In genomic region chr3:97821810-97822775, GRCh38 we compare ENCODE assay signal across 1 cellular context.
TF ChIP-seq lines count a peak whose summit lies in the region.

TSS of gene CRYBG3 (plus strand) at chr3:97822011. CDS start at chr3:97822207, 196 bp downstream.

TF ChIP-seq in HEK293, 187 proteins besides CTCF, POLR2A, EP300 and RAD21 (continued from another document and continues in another):
- TF ChIP-seq ZNF513 (tag by site-specific recombination; IDR thresholded peaks at IDR 0.05) (peak; percentile 68), ZNF426 (tag by site-specific recombination; IDR thresholded peaks at IDR 0.05) (no peak), ZNF645 (tag by site-specific recombination; IDR thresholded peaks at IDR 0.05) (no peak), SETDB1 (IDR thresholded peaks at IDR 0.05; ENCODE audit: insufficient read length, low read length) (no peak), SP7 (tag by site-specific recombination; IDR thresholded peaks at IDR 0.05) (no peak), GLI4 (tag by site-specific recombination; IDR thresholded peaks at IDR 0.05) (no peak), ZNF433 (tag by site-specific recombination; IDR thresholded peaks at IDR 0.05; ENCODE audit: low read depth) (no peak), ZNF132 (tag by site-specific recombination; IDR thresholded peaks at IDR 0.05; ENCODE audit: borderline replicate concordance) (no peak), ZBTB44 (tag by site-specific recombination; IDR thresholded peaks at IDR 0.05) (no peak), ZNF266 (tag by site-specific recombination; IDR thresholded peaks at IDR 0.05; ENCODE audit: low read depth) (no peak), KLF16 (tag by site-specific recombination; IDR thresholded peaks at IDR 0.05) (no peak), ZNF585B (tag by site-specific recombination; IDR thresholded peaks at IDR 0.05) (no peak), ZNF221 (tag by site-specific recombination; IDR thresholded peaks at IDR 0.05; ENCODE audit: borderline replicate concordance) (no peak), ZNF529 (tag by site-specific recombination; IDR thresholded peaks at IDR 0.05; ENCODE audit: insufficient replicate concordance) (no peak), HIC1 (tag by site-specific recombination; IDR thresholded peaks at IDR 0.05) (no peak), ZNF354C (tag by site-specific recombination; IDR thresholded peaks at IDR 0.05; ENCODE audit: borderline replicate concordance, low read depth) (no peak), GLI2 (tag by site-specific recombination; IDR thresholded peaks at IDR 0.05; ENCODE audit: borderline replicate concordance, low read depth) (no peak), ZNF658 (tag by site-specific recombination; IDR thresholded peaks at IDR 0.05) (no peak), OSR2 (tag by site-specific recombination; IDR thresholded peaks at IDR 0.05) (no peak), GLIS1 (tag by site-specific recombination; IDR thresholded peaks at IDR 0.05) (no peak), INSM2 (tag by site-specific recombination; IDR thresholded peaks at IDR 0.05) (no peak), ZNF114 (tag by site-specific recombination; IDR thresholded peaks at IDR 0.05) (no peak), ZNF792 (tag by site-specific recombination; IDR thresholded peaks at IDR 0.05) (no peak), ZNF843 (tag by site-specific recombination; IDR thresholded peaks at IDR 0.05) (no peak), ZNF561 (tag by site-specific recombination; IDR thresholded peaks at IDR 0.05; ENCODE audit: borderline replicate concordance) (peak; percentile 39; the same call in 1 of the 2 replicates), REPIN1 (tag by site-specific recombination; IDR thresholded peaks at IDR 0.05; ENCODE audit: low read depth) (no peak), ZNF423 (tag by site-specific recombination; IDR thresholded peaks at IDR 0.05) (no peak), PBX3 (CRISPR knock-in tag; IDR thresholded peaks at IDR 0.05) (peak; percentile 73; the same call in 1 of the 2 replicates), ZNF404 (tag by site-specific recombination; IDR thresholded peaks at IDR 0.05) (no peak), ZNF544 (tag by site-specific recombination; IDR thresholded peaks at IDR 0.05) (no peak), ZBTB8A (tag by site-specific recombination; IDR thresholded peaks at IDR 0.05) (peak; percentile 99; the same call in 1 of the 2 replicates), ZNF677 (tag by site-specific recombination; IDR thresholded peaks at IDR 0.05) (no peak), YY1 (tag by site-specific recombination; IDR thresholded peaks at IDR 0.05) (no peak), SP2 (tag by site-specific recombination; IDR thresholded peaks at IDR 0.05) (peak; percentile 42), ZNF560 (tag by site-specific recombination; IDR thresholded peaks at IDR 0.05; ENCODE audit: borderline replicate concordance) (no peak), ZNF558 (tag by site-specific recombination; IDR thresholded peaks at IDR 0.05) (no peak), ZEB2 (tag by site-specific recombination; IDR thresholded peaks at IDR 0.05) (no peak), ZNF704 (tag by site-specific recombination; IDR thresholded peaks at IDR 0.05) (no peak), TCF7L2 (IDR thresholded peaks at IDR 0.05; ENCODE audit: borderline replicate concordance, low read depth, low read length) (no peak), MYNN (tag by site-specific recombination; IDR thresholded peaks at IDR 0.05; ENCODE audit: borderline replicate concordance) (no peak), ZNF548 (tag by site-specific recombination; IDR thresholded peaks at IDR 0.05) (no peak), ZNF280D (tag by site-specific recombination; IDR thresholded peaks at IDR 0.05) (no peak), ZFP41 (tag by site-specific recombination; IDR thresholded peaks at IDR 0.05; ENCODE audit: borderline replicate concordance) (no peak), ZNF2 (tag by site-specific recombination; IDR thresholded peaks at IDR 0.05) (no peak), ZNF596 (tag by site-specific recombination; IDR thresholded peaks at IDR 0.05) (no peak; the same call in 1 of the 2 replicates), KLF17 (tag by site-specific recombination; IDR thresholded peaks at IDR 0.05) (no peak), BCL11B (tag by site-specific recombination; IDR thresholded peaks at IDR 0.05; ENCODE audit: low read depth) (no peak), ZNF785 (tag by site-specific recombination; IDR thresholded peaks at IDR 0.05) (no peak), ZNF514 (tag by site-specific recombination; IDR thresholded peaks at IDR 0.05) (no peak), PRDM6 (tag by site-specific recombination; IDR thresholded peaks at IDR 0.05) (no peak), ZNF169 (tag by site-specific recombination; IDR thresholded peaks at IDR 0.05) (no peak), KLF10 (tag by site-specific recombination; IDR thresholded peaks at IDR 0.05) (no peak), ZNF768 (tag by site-specific recombination; IDR thresholded peaks at IDR 0.05) (no peak), RBAK (tag by site-specific recombination; IDR thresholded peaks at IDR 0.05) (no peak), MEIS1 (CRISPR knock-in tag; IDR thresholded peaks at IDR 0.05; ENCODE audit: borderline replicate concordance) (no peak), ZSCAN30 (tag by site-specific recombination; IDR thresholded peaks at IDR 0.05) (peak; percentile 98)
